ENCODE assay signal across 8 cellular contexts in the genomic region with DNA sequence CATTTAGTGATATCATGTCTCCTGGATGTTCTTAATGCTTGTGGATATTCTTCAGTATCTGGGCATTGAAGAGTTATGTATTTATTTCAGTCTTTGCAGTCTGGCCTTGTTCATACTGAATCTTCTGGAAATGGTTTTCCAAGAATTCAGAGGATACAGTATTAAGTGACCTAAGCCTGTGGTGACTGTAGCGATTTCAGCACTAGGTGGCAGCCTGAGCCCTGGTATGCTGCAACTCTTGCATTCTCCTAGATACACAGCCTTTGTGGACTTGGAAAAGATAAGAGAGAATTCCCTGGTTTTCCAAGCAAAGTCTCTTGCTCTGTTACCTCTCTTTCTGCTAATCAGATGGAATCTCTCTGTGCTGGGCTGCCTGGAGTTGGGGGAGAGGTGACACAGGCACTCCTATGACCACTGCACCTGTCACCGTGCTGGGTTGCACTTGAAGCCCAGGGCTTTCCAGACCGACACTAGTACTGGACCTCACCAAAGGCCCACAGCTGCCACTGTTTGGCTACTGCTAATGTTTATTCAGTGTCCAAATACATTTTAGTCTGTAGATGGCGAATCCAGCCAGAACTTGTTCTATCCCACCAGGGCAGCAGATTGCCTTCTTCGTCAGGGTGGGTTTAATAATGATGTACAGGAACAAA. TPM values are rescaled to one million over a fixed set of nuclear protein-coding genes. Genes with fewer than 3 reads are reported as not detected.
A peak's percentile ranks its signal among the peaks of the same experiment; 100 is the strongest.
DNase-seq lines count a peak whose midpoint lies in the region; ATAC-seq and TF ChIP-seq lines count a peak whose summit lies in the region.

No MANE protein-coding gene starts in this region.

- intact Hi-C loops in tibial artery (cut with DNase I; ENCODE audit: low total_unique reads), result no loop called here

- H3K27me3 ChIP-seq in tibial artery, result no peaks in the 10 kb centered on the region

- TF ChIP-seq CTCF in epithelial cell of proximal tubule (conservative IDR thresholded peaks at IDR 0.05; ENCODE audit: low read depth, low read length) (peak; percentile 64), tibial artery (IDR thresholded peaks at IDR 0.05) (no peak)

- H3K4me3 ChIP-seq in epithelial cell of proximal tubule (ENCODE audit: low read depth, low read length) (no peak overlapping the region), tibial artery (no peak overlapping the region)

- no peaks in the 10 kb centered on the region for H3K36me3 ChIP-seq in tibial artery

- ATAC-seq in GM18867 (IDR thresholded peaks at IDR 0.05; ENCODE audit: unreplicated experiment), result no peak

- H3K4me1 ChIP-seq in tibial artery, result no peaks in the 10 kb centered on the region

- H3K9me3 ChIP-seq in tibial artery, result peaks cover 0 to 23% (median 19%) of the 10 kb centered on the region in 3 donors

- DNase-seq in NCI-H2081 (lab: John Stamatoyannopoulos, UW), result peak; percentile 2 to 12
- no peak for DNase-seq in NCI-H2081 treated with DMSO at 0.1 percent for 48 hours (lab: John Stamatoyannopoulos, UW)
- DNase-seq in NCI-H345 treated with DMSO at 0.1 percent for 48 hours (lab: John Stamatoyannopoulos, UW; ENCODE audit: unreplicated experiment), result peak; percentile 10
- DNase-seq in epithelial cell of proximal tubule (ENCODE audit: low read depth), result no peak
- peak; percentile 39 for DNase-seq in renal cortical epithelial cell (ENCODE audit: low read depth)
- DNase-seq in NCI-H2227 (lab: John Stamatoyannopoulos, UW; ENCODE audit: unreplicated experiment), result no peak
- DNase-seq in tibial artery, result no peak

- H3K27ac ChIP-seq in tibial artery, result no peak overlapping the region

RNA-seq across cellular contexts. Expression of a gene that starts 19.3 kb away (rescaled TPM):
- 0.14 TPM in 1 of 2 replicates, not detected in the other for total RNA-seq in epithelial cell of proximal tubule
- 0.20 TPM in 1 of 2 replicates, not detected in the other for total RNA-seq in renal cortical epithelial cell

RNA-seq across cellular contexts. Expression of a gene that starts 35.2 kb away (rescaled TPM):
- total RNA-seq in epithelial cell of proximal tubule (4.2 and 6.7 TPM in 2 replicates), renal cortical epithelial cell (7.5 and 9.3 TPM in 2 replicates)

Comparison
In these comparisons a context has a peak if more than half of its experiments do, and no peak if none do; other contexts are left out.
1. DNase-seq: peak in NCI-H2081 (2 of 2), NCI-H345 treated with DMSO at 0.1 percent for 48 hours (single experiment) and renal cortical epithelial cell (single experiment); none in NCI-H2081 treated with DMSO at 0.1 percent for 48 hours (single experiment), epithelial cell of proximal tubule (single experiment), NCI-H2227 (single experiment) and tibial artery (0 of 2).